25 cellular contexts compared by ENCODE assay signal in genomic region chr6:137848672-137849071, GRCh38. TPM values are rescaled to one million over a fixed set of nuclear protein-coding genes. Genes with fewer than 3 reads are reported as not detected.
DNase-seq lines count a peak whose midpoint lies in the region; ATAC-seq and TF ChIP-seq lines count a peak whose summit lies in the region.
"Had no signal": no experiment of that assay in that cellular context is flagged by ENCODE, and none has a peak within 500 bp of the region (broad histone marks: within the 10 kb centered on the region; RNA-seq: fewer than 3 reads in every experiment).

No MANE protein-coding gene starts in this region.

- H3K9ac ChIP-seq in HCT116 (ENCODE audit: low read length) = no peak overlapping the region
- no peak overlapping the region for H3K9ac ChIP-seq in subcutaneous abdominal adipose tissue (ENCODE audit: low read length in 5 of 5)
- H3K9ac ChIP-seq: parathyroid adenoma had no signal

- no peak overlapping the region for H3K27ac ChIP-seq in HCT116 (ENCODE audit: low read depth, low read length)
- peak overlapping the region; percentile 24 for H3K27ac ChIP-seq in subcutaneous abdominal adipose tissue (ENCODE audit: low read depth, low read length)
- H3K27ac ChIP-seq in ovary = peak overlapping the region in 1 of 2 donors; percentile 11
- H3K27ac ChIP-seq in CD8-positive, alpha-beta T cell (ENCODE audit: low read depth, low read length) = no peak overlapping the region
- H3K27ac ChIP-seq: parathyroid adenoma, RWPE1 had no signal

- ATAC-seq in HCT116 = no peak
- ATAC-seq in GM21515 (IDR thresholded peaks at IDR 0.05; ENCODE audit: unreplicated experiment) = no peak
- no peak for ATAC-seq in CD8-positive, alpha-beta T cell
- ATAC-seq: activated CD8-positive, alpha-beta T cell treated with anti-CD3 and anti-CD28 coated beads, Interleukin-2, amount 10 ng/mL, durations not matched to agents 7 days and 5 days had no signal

- no peaks in the 10 kb centered on the region for H3K27me3 Mint-ChIP-seq in chondrocyte (ENCODE audit: low read depth)
- no peaks in the 10 kb centered on the region for H3K27me3 Mint-ChIP-seq in CD8-positive, alpha-beta T cell (ENCODE audit: low read depth)
- H3K27me3 Mint-ChIP-seq: naive B cell had no signal

- peak overlapping the region; percentile 45 for H3K4me3 Mint-ChIP-seq in chondrocyte (ENCODE audit: unreplicated experiment)
- H3K4me3 Mint-ChIP-seq in CD8-positive, alpha-beta T cell = no peak overlapping the region
- H3K4me3 Mint-ChIP-seq: activated CD8-positive, alpha-beta T cell treated with anti-CD3 and anti-CD28 coated beads, Interleukin-2, amount 10 ng/mL, durations not matched to agents 7 days and 5 days; activated naive CD4-positive, alpha-beta T cell treated with anti-CD3 and anti-CD28 coated beads for 36 hours; endodermal cell; naive B cell had no signal

- H3K9me2 ChIP-seq in HCT116 (ENCODE audit: insufficient read depth) = no peaks in the 10 kb centered on the region

- H3K4me3 ChIP-seq in HCT116 (replicated peaks in 1 of 2; ENCODE audit: low read depth in 1 of 2, low read length in 2 of 2) (no peak overlapping the region), subcutaneous abdominal adipose tissue (ENCODE audit: low read depth in 1 of 5, low read length in 5 of 5) (no peak overlapping the region), ovary (no peak overlapping the region)
- H3K4me3 ChIP-seq in CD8-positive, alpha-beta T cell (ENCODE audit: low read depth, low read length) = no peak overlapping the region
- H3K4me3 ChIP-seq: MG63 had no signal

- H3K27me3 ChIP-seq in HCT116 (ENCODE audit: insufficient read depth, low read length) (no peaks in the 10 kb centered on the region), subcutaneous abdominal adipose tissue (ENCODE audit: control insufficient read depth in 5 of 5, insufficient read depth in 4 of 5, low read length in 5 of 5) (no peaks in the 10 kb centered on the region), ovary (no peaks in the 10 kb centered on the region)
- H3K27me3 ChIP-seq in CD8-positive, alpha-beta T cell (ENCODE audit: insufficient read depth, low read length) = no peaks in the 10 kb centered on the region
- H3K27me3 ChIP-seq: MG63 had no signal

- peak overlapping the region; percentile 90 for H3K27ac Mint-ChIP-seq in chondrocyte (ENCODE audit: unreplicated experiment)
- H3K27ac Mint-ChIP-seq in CD8-positive, alpha-beta T cell = no peak overlapping the region
- H3K27ac Mint-ChIP-seq: activated CD8-positive, alpha-beta T cell treated with anti-CD3 and anti-CD28 coated beads, Interleukin-2, amount 10 ng/mL, durations not matched to agents 7 days and 5 days; activated naive CD4-positive, alpha-beta T cell treated with anti-CD3 and anti-CD28 coated beads for 36 hours; endodermal cell; naive B cell had no signal

- H3K36me3 Mint-ChIP-seq in chondrocyte (ENCODE audit: low read depth) = no peaks in the 10 kb centered on the region
- H3K36me3 Mint-ChIP-seq in CD8-positive, alpha-beta T cell = no peaks in the 10 kb centered on the region
- H3K36me3 Mint-ChIP-seq: naive B cell had no signal

- no peaks in the 10 kb centered on the region for H3K9me3 Mint-ChIP-seq in chondrocyte (ENCODE audit: low read depth)
- no peaks in the 10 kb centered on the region for H3K9me3 Mint-ChIP-seq in CD8-positive, alpha-beta T cell
- H3K9me3 Mint-ChIP-seq: activated naive CD4-positive, alpha-beta T cell treated with anti-CD3 and anti-CD28 coated beads for 36 hours; endodermal cell; naive B cell had no signal

- WGBS in ovary, 3 donors = 12 to 21% (median 16%) methylated on average over 3 of the region's 3 CpGs

- no peak for TF ChIP-seq EP300 in ovary (IDR thresholded peaks at IDR 0.05)

- POLR2A ChIA-PET in HCT116 (lab: Charles Lee) = interaction anchor here (1.1 kb wide), 1 partner anchor 156 kb away, joined by 4 read pairs; no protein-coding TSS in a partner anchor
- POLR2A ChIA-PET in CD8-positive, alpha-beta T cell (lab: Charles Lee) = no interaction called here

- DNase-seq in HCT116 (ENCODE audit: low read depth, low spot score) (no peak), chondrocyte (ENCODE audit: low spot score) (no peak), iris pigment epithelial cell (ENCODE audit: low read depth) (peak; percentile 60), LoVo (ENCODE audit: low spot score) (no peak), ovary (no peak)
- no peak for DNase-seq in CD8-positive, alpha-beta T cell
- DNase-seq: activated CD8-positive, alpha-beta T cell treated with anti-CD3 and anti-CD28 coated beads, Interleukin-2, amount 10 ng/mL, durations not matched to agents 7 days and 5 days; activated naive CD4-positive, alpha-beta T cell treated with anti-CD3 and anti-CD28 coated beads for 36 hours; activated T-cell treated with anti-CD3 and anti-CD28 coated beads, Interleukin-2, amount 50 U/mL, for 48 hours; AML-193; anterior cingulate cortex; endodermal cell; foreskin melanocyte; kidney; mammary epithelial cell; MG63; naive B cell; NCI-H1436 treated with DMSO at 0.1 percent for 48 hours; NCI-H524 treated with DMSO at 0.1 percent for 48 hours; stimulated activated CD4-positive, alpha-beta T cell treated with anti-CD3 and anti-CD28 coated beads, Interleukin-1b, Interleukin-23, amount 100 ng/mL, for 48 hours; stimulated activated naive CD4-positive, alpha-beta T cell had no signal

- TF ChIP-seq CTCF in HCT116 (IDR thresholded peaks at IDR 0.05 in 2 of 3, conservative IDR thresholded peaks at IDR 0.05 in 1 of 3; ENCODE audit: borderline replicate concordance in 1 of 3, insufficient read depth in 1 of 3, low read depth in 2 of 3, low read length in 2 of 3) = no peak
- TF ChIP-seq CTCF in chondrocyte (IDR thresholded peaks at IDR 0.05) = no peak
- TF ChIP-seq CTCF in ovary (IDR thresholded peaks at IDR 0.05) = no peak
- no peak for TF ChIP-seq CTCF in CD8-positive, alpha-beta T cell (IDR thresholded peaks at IDR 0.05)

- TF ChIP-seq POLR2A in HCT116 (IDR thresholded peaks at IDR 0.05; ENCODE audit: borderline replicate concordance, extremely low read depth, insufficient read depth, insufficient read length) (no peak), ovary (IDR thresholded peaks at IDR 0.05) (no peak)

- no peaks in the 10 kb centered on the region for H4K20me1 ChIP-seq in HCT116 (ENCODE audit: insufficient read depth)

- H3K4me1 Mint-ChIP-seq in chondrocyte (ENCODE audit: low read depth) = peaks cover 26% of the 10 kb centered on the region
- no peaks in the 10 kb centered on the region for H3K4me1 Mint-ChIP-seq in CD8-positive, alpha-beta T cell (ENCODE audit: low read depth)
- H3K4me1 Mint-ChIP-seq: endodermal cell, naive B cell had no signal

- H3K9me3 ChIP-seq in HCT116 (ENCODE audit: control insufficient read depth in 1 of 2, insufficient read depth in 1 of 2, low read depth in 1 of 2, low read length in 2 of 2) (no peaks in the 10 kb centered on the region), subcutaneous abdominal adipose tissue (ENCODE audit: control insufficient read depth in 5 of 5, low read length in 5 of 5) (no peaks in the 10 kb centered on the region), ovary (no peaks in the 10 kb centered on the region)
- H3K9me3 ChIP-seq in CD8-positive, alpha-beta T cell (ENCODE audit: low read length) = no peaks in the 10 kb centered on the region
- H3K9me3 ChIP-seq: MG63 had no signal

- peaks cover 0 to 41% of the 10 kb centered on the region in 2 experiments; a peak in 3 of 4 replicates for H3K4me1 ChIP-seq in HCT116 (ENCODE audit: control insufficient read depth in 1 of 2, insufficient read depth in 2 of 2, low read length in 2 of 2)
- peaks cover 5 to 23% (median 12%) of the 10 kb centered on the region in 5 donors for H3K4me1 ChIP-seq in subcutaneous abdominal adipose tissue (ENCODE audit: control insufficient read depth in 5 of 5, insufficient read depth in 5 of 5, low read length in 5 of 5)
- H3K4me1 ChIP-seq in ovary (ENCODE audit: insufficient read depth) = no peaks in the 10 kb centered on the region
- no peaks in the 10 kb centered on the region for H3K4me1 ChIP-seq in CD8-positive, alpha-beta T cell (ENCODE audit: insufficient read depth, low read length)
- H3K4me1 ChIP-seq: parathyroid adenoma had no signal

- no peak for TF ChIP-seq RAD21 in HCT116 (IDR thresholded peaks at IDR 0.05; ENCODE audit: low read depth)

- no peaks in the 10 kb centered on the region for H3K79me2 ChIP-seq in HCT116 (ENCODE audit: insufficient read depth, low read length)
- H3K79me2 ChIP-seq: parathyroid adenoma had no signal

- H3K36me3 ChIP-seq in HCT116 (ENCODE audit: control insufficient read depth in 1 of 2, insufficient read depth in 2 of 2, low read length in 2 of 2) (no peaks in the 10 kb centered on the region), subcutaneous abdominal adipose tissue (ENCODE audit: control insufficient read depth in 5 of 5, insufficient read depth in 5 of 5, low read length in 5 of 5) (no peaks in the 10 kb centered on the region), ovary (no peaks in the 10 kb centered on the region)
- no peaks in the 10 kb centered on the region for H3K36me3 ChIP-seq in CD8-positive, alpha-beta T cell (ENCODE audit: insufficient read depth, low read length)
- H3K36me3 ChIP-seq: MG63 had no signal

- no TSS peak for BruUV-seq in HCT116 (replicated peaks; lab: Mats Ljungman, UMichigan)

- intact Hi-C loops in HCT116 (cut with micrococcal nuclease) = no loop called here
- intact Hi-C loops in ovary (cut with DNase I) = no loop called here
- intact Hi-C loops in CD8-positive, alpha-beta T cell (cut with DNase I, micrococcal nuclease) = no loop called here

- CTCF ChIA-PET in HCT116 (lab: Charles Lee) = interaction anchor here (1.5 kb wide), 1 partner anchor 18 kb away, joined by 4 read pairs; no protein-coding TSS in a partner anchor
- CTCF ChIA-PET in CD8-positive, alpha-beta T cell (lab: Charles Lee) = no interaction called here

- H2AFZ ChIP-seq in HCT116 (ENCODE audit: low read depth, low read length, poor library complexity, severe bottlenecking) = peak overlapping the region; percentile 86
- H2AFZ ChIP-seq: parathyroid adenoma had no signal

- RAD21 ChIA-PET in HCT116 (lab: Charles Lee; ENCODE audit: low non-redundant PET in 1 of 2, low total read pairs in 2 of 2, uncharacterized antibody in 2 of 2, unreplicated experiment in 2 of 2) = no interaction called here

- H3K4me2 ChIP-seq in HCT116 (ENCODE audit: low read length) = no peak overlapping the region

TF ChIP-seq in HCT116, 20 proteins besides CTCF, POLR2A, EP300 and RAD21 (continues in another document):
- TF ChIP-seq CBX3 (IDR thresholded peaks at IDR 0.05; ENCODE audit: low read depth) (no peak), POLR2AphosphoS5 (IDR thresholded peaks at IDR 0.05; ENCODE audit: low read depth, low read length) (no peak), TCF7L2 (IDR thresholded peaks at IDR 0.05; ENCODE audit: borderline replicate concordance, extremely low read depth, insufficient read depth, insufficient read length) (no peak), SIN3A (IDR thresholded peaks at IDR 0.05; ENCODE audit: low read depth) (no peak), SRF (IDR thresholded peaks at IDR 0.05; ENCODE audit: low read depth) (no peak), CEBPB (IDR thresholded peaks at IDR 0.05; ENCODE audit: low read depth) (no peak)

RNA-seq across cellular contexts. Expression of gene TNFAIP3, which starts 18.4 kb away (rescaled TPM):
- total RNA-seq in HCT116 (2021; ENCODE audit: unreplicated experiment) (4.4 TPM), chondrocyte (6.4 to 11.0 TPM (median 7.2 TPM) in 3 replicates), ovary (100 to 1,000 TPM in 3 of 7 donors, 10 to 100 TPM in 4; 57.3 to 206 (median 99.5) TPM)
- polyA plus RNA-seq in HCT116 (2012) = 1.5 and 1.7 TPM in 2 replicates
- polyA plus RNA-seq in ovary = 10 to 100 TPM; 35.4 to 58.0 TPM
- total RNA-seq in CD8-positive, alpha-beta T cell = 1,000 to 10,000 TPM; 3,739 to 3,807 TPM

Comparison
In these comparisons a context has a peak if more than half of its experiments do, and no peak if none do; other contexts are left out.
1. RNA of gene TNFAIP3, which starts 18.4 kb away (total RNA-seq): 3,739 to 3,807 TPM in CD8-positive, alpha-beta T cell; 57.3 to 206 TPM in ovary, 6.4 to 11.0 TPM in chondrocyte and 4.4 TPM in HCT116 (single experiment); every median in the first group is over 10 times any median in the second.